ENCODE assay signal across 1 cellular context in genomic region chr3:40290396-40290795, GRCh38.
TF ChIP-seq lines count a peak whose summit lies in the region.

No MANE protein-coding gene starts in this region.

TF ChIP-seq in H1, 55 proteins besides CTCF, POLR2A, EP300 and RAD21 (continued from another document):
- no peak for TF ChIP-seq HDAC6 (IDR thresholded peaks at IDR 0.05; ENCODE audit: low read depth, low read length)
- no peak for TF ChIP-seq YY1 (IDR thresholded peaks at IDR 0.05; ENCODE audit: low read depth, low read length)
- TF ChIP-seq ASH2L (IDR thresholded peaks at IDR 0.05; ENCODE audit: low read length), result no peak
- TF ChIP-seq TAF1 (IDR thresholded peaks at IDR 0.05; ENCODE audit: low read depth, low read length), result no peak
- no peak for TF ChIP-seq SRF (IDR thresholded peaks at IDR 0.05; ENCODE audit: low read depth, low read length)
TF ChIP-seq in H1: peak in this region for 0.
